10 cellular contexts compared by ENCODE assay signal in genomic region chr14:68736519-68736918, GRCh38. TPM values are rescaled to one million over a fixed set of nuclear protein-coding genes. Genes with fewer than 3 reads are reported as not detected.
DNase-seq lines count a peak whose midpoint lies in the region; ATAC-seq lines count a peak whose summit lies in the region.
"Had no signal": no experiment of that assay in that cellular context is flagged by ENCODE, and none has a peak within 500 bp of the region (broad histone marks: within the 10 kb centered on the region; RNA-seq: fewer than 3 reads in every experiment).

No MANE protein-coding gene starts in this region.

- no peak overlapping the region for H3K4me3 Mint-ChIP-seq in stimulated activated naive CD8-positive, alpha-beta T cell treated with anti-CD3 and anti-CD28 coated beads, Interleukin-15, Interleukin-2, amounts not matched to agents 100 ng/mL and 50 ng/mL, for 24 hours

- H2BK12ac ChIP-seq in trophoblast cell (ENCODE audit: low read length) = peak overlapping the region; percentile 1

- H3K9ac ChIP-seq in trophoblast cell (ENCODE audit: low read length) = no peak overlapping the region

- H3K9me3 Mint-ChIP-seq in stimulated activated naive CD8-positive, alpha-beta T cell treated with anti-CD3 and anti-CD28 coated beads, Interleukin-15, Interleukin-2, amounts not matched to agents 100 ng/mL and 50 ng/mL, for 24 hours = peaks cover 14% of the 10 kb centered on the region

- H3K4ac ChIP-seq in trophoblast cell (ENCODE audit: low read depth, low read length) = no peak overlapping the region

- H4K8ac ChIP-seq in trophoblast cell (ENCODE audit: low read depth, low read length) = peak overlapping the region; percentile 33

- H3K27me3 ChIP-seq in trophoblast cell (ENCODE audit: insufficient read depth, low read length) (no peaks in the 10 kb centered on the region), aorta (ENCODE audit: control insufficient read depth in 1 of 2, insufficient read depth in 2 of 2, low read length in 1 of 2) (no peaks in the 10 kb centered on the region)

- no peak overlapping the region for H4K12ac ChIP-seq in trophoblast cell (ENCODE audit: low read depth, low read length)

- H3K9me3 ChIP-seq in trophoblast cell (ENCODE audit: insufficient read depth, low read depth, low read length) = no peaks in the 10 kb centered on the region
- H3K9me3 ChIP-seq in aorta (ENCODE audit: control insufficient read depth, low read length) = no peaks in the 10 kb centered on the region

- peaks cover 9% of the 10 kb centered on the region for H3K79me1 ChIP-seq in trophoblast cell (ENCODE audit: low read length)

- H3K23ac ChIP-seq in trophoblast cell (ENCODE audit: low read length) = no peak overlapping the region

- H3K27me3 Mint-ChIP-seq in stimulated activated naive CD8-positive, alpha-beta T cell treated with anti-CD3 and anti-CD28 coated beads, Interleukin-15, Interleukin-2, amounts not matched to agents 100 ng/mL and 50 ng/mL, for 24 hours = no peaks in the 10 kb centered on the region

- peak overlapping the region; percentile 23 for H4K91ac ChIP-seq in trophoblast cell (ENCODE audit: low read depth, low read length)

- H3K4me1 Mint-ChIP-seq in stimulated activated naive CD8-positive, alpha-beta T cell treated with anti-CD3 and anti-CD28 coated beads, Interleukin-15, Interleukin-2, amounts not matched to agents 100 ng/mL and 50 ng/mL, for 24 hours (ENCODE audit: low read depth) = peaks cover 62% of the 10 kb centered on the region

- WGBS in trophoblast cell (ENCODE audit: extremely low coverage, insufficient coverage, insufficient read length) = no CpG with 5 or more reads among the region's 8 CpGs
- 28 to 31% methylated on average over 8 of the region's 8 CpGs for WGBS in aorta, 2 donors

- DNase-seq in stimulated activated naive CD8-positive, alpha-beta T cell treated with anti-CD3 and anti-CD28 coated beads, Interleukin-15, Interleukin-2, amounts not matched to agents 100 U/mL and 50 U/mL, for 24 hours = no peak
- DNase-seq in left ventricle myocardium superior = peak; percentile 42
- DNase-seq in trophoblast cell = no peak
- DNase-seq in aorta = no peak
- DNase-seq in activated effector memory CD4-positive, alpha-beta T cell treated with anti-CD3 and anti-CD28 coated beads, Interleukin-2, amount 50 U/mL, for 16 hours = no peak
- DNase-seq in dedifferentiated amniotic fluid mesenchymal stem cell (ENCODE audit: extremely low spot score) = no peak
- no peak for DNase-seq in stimulated activated CD4-positive, alpha-beta T cell treated with anti-CD3 and anti-CD28 coated beads, Interleukin-1b, Interleukin-23, amount 100 ng/mL, for 48 hours
- DNase-seq: activated CD4-positive, alpha-beta T cell treated with anti-CD3 and anti-CD28 coated beads for 4 hours; RPMI8226 had no signal

- H3K27ac Mint-ChIP-seq in stimulated activated naive CD8-positive, alpha-beta T cell treated with anti-CD3 and anti-CD28 coated beads, Interleukin-15, Interleukin-2, amounts not matched to agents 100 ng/mL and 50 ng/mL, for 24 hours = peak overlapping the region; percentile 8

- H3K18ac ChIP-seq in trophoblast cell (ENCODE audit: low read length) = no peak overlapping the region

- peak overlapping the region; percentile 5 for H2BK120ac ChIP-seq in trophoblast cell (ENCODE audit: insufficient read depth, low read length, poor library complexity)

- peak overlapping the region; percentile 4 for H2BK5ac ChIP-seq in trophoblast cell (ENCODE audit: low read depth, low read length, poor library complexity)

- no peak for ATAC-seq in stimulated activated naive CD8-positive, alpha-beta T cell treated with anti-CD3 and anti-CD28 coated beads, Interleukin-15, Interleukin-2, amounts not matched to agents 100 U/mL and 50 U/mL, for 24 hours
- peak; percentile 59 for ATAC-seq in left ventricle myocardium superior
- peak; percentile 40 for ATAC-seq in aorta (ENCODE audit: low FRiP score)

- peaks cover 8 to 9% of the 10 kb centered on the region in 2 experiments for H3K4me1 ChIP-seq in trophoblast cell (ENCODE audit: control insufficient read depth in 1 of 2, insufficient read depth in 2 of 2, low read length in 2 of 2)
- peaks cover 0 to 3% of the 10 kb centered on the region in 2 donors for H3K4me1 ChIP-seq in aorta (ENCODE audit: control insufficient read depth in 1 of 2, insufficient read depth in 2 of 2, low read length in 2 of 2)

- H3K27ac ChIP-seq in trophoblast cell (ENCODE audit: low read depth, low read length) = peak overlapping the region; percentile 2
- peak overlapping the region in 1 of 2 donors; percentile 73 for H3K27ac ChIP-seq in aorta (ENCODE audit: low read depth in 1 of 2, low read length in 2 of 2)

- no peaks in the 10 kb centered on the region for H3K79me2 ChIP-seq in trophoblast cell (ENCODE audit: control insufficient read depth, insufficient read depth, low read length, poor library complexity)

- no peaks in the 10 kb centered on the region for H3K36me3 ChIP-seq in trophoblast cell (ENCODE audit: control insufficient read depth in 1 of 2, insufficient read depth in 2 of 2, low read length in 2 of 2)
- no peaks in the 10 kb centered on the region for H3K36me3 ChIP-seq in aorta (ENCODE audit: control insufficient read depth in 1 of 2, insufficient read depth in 2 of 2, low read length in 1 of 2)

- H3K4me2 ChIP-seq in trophoblast cell (ENCODE audit: low read length) = no peak overlapping the region

- H2AFZ ChIP-seq in trophoblast cell (ENCODE audit: insufficient read depth, low read length, poor library complexity) = peak overlapping the region; percentile 32

- H3K14ac ChIP-seq in trophoblast cell (ENCODE audit: low read length) = no peak overlapping the region

- no peak overlapping the region for H2AK5ac ChIP-seq in trophoblast cell (ENCODE audit: low read length)

- no peaks in the 10 kb centered on the region for H3K36me3 Mint-ChIP-seq in stimulated activated naive CD8-positive, alpha-beta T cell treated with anti-CD3 and anti-CD28 coated beads, Interleukin-15, Interleukin-2, amounts not matched to agents 100 ng/mL and 50 ng/mL, for 24 hours (ENCODE audit: low read depth)

- intact Hi-C loops in left ventricle myocardium superior (cut with micrococcal nuclease) (no loop called here), aorta (cut with DNase I) (no loop called here)

- H3K4me3 ChIP-seq in trophoblast cell (ENCODE audit: low read depth, low read length) (no peak overlapping the region), aorta (ENCODE audit: low read length in 2 of 2) (no peak overlapping the region)

RNA-seq across cellular contexts. Expression of gene ZFP36L1, which starts 56.3 kb away (rescaled TPM):
- 49.2 TPM for total RNA-seq in left ventricle myocardium superior
- 487 and 493 TPM in 2 replicates for polyA plus RNA-seq in trophoblast cell (2013)
- 100 to 1,000 TPM; 302 to 388 TPM for total RNA-seq in aorta
- 10 to 100 TPM; 35.3 to 48.6 TPM for polyA plus RNA-seq in aorta
